33 cellular contexts compared by ENCODE assay signal in the genomic region with DNA sequence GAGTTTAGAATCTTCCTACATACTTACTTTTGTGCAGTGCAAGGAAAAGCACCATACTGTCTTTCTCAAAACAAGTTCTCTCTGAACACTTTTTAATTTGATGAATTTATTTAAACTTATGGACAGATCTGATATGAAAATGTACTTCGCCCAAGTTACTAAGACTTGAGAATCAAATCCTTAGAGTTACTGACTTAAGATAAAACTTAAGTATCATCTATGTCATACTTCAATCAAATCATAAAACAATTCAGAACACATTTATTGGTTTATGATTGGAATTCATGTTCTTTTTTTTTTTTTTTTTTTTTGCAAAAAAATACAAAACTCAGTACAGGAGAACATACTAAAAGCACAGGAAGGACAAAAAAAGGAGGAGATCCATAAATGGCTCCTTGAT.
"Had no signal": no experiment of that assay in that cellular context is flagged by ENCODE, and none has a peak within 500 bp of the region (broad histone marks: within the 10 kb centered on the region; RNA-seq: fewer than 3 reads in every experiment).

No MANE protein-coding gene starts in this region.

- H3K27ac ChIP-seq: adrenal gland, body of pancreas, brain microvascular endothelial cell, breast epithelium had no signal

- H3K36me3 ChIP-seq: adrenal gland, brain microvascular endothelial cell, breast epithelium had no signal

- H3K4me1 ChIP-seq: adrenal gland, body of pancreas, breast epithelium had no signal

- ATAC-seq: activated CD8-positive, alpha-beta T cell treated with anti-CD3 and anti-CD28 coated beads for 36 hours; activated naive CD4-positive, alpha-beta T cell treated with anti-CD3 and anti-CD28 coated beads, Interleukin-2, amount 50 U/mL, for 72 hours; activated T-cell treated with anti-CD3 and anti-CD28 coated beads, Interleukin-2, amount 50 U/mL, for 4 hours; activated T-cell treated with anti-CD3 and anti-CD28 coated beads, Interleukin-2, amount 50 U/mL, for 72 hours; activated T-helper 17 cell treated with anti-CD3 and anti-CD28 coated beads, Interleukin-2, amount 50 U/mL, for 72 hours; body of pancreas had no signal

- FAIRE-seq: astrocyte, TTC549 had no signal

- H3K4me3 ChIP-seq: adrenal gland, body of pancreas, breast epithelium had no signal

- H3K27me3 ChIP-seq: adrenal gland, body of pancreas, brain microvascular endothelial cell, breast epithelium had no signal

- H3K9me3 ChIP-seq: adrenal gland, body of pancreas, breast epithelium had no signal

- DNase-seq: activated B cell treated with CpG ODN at 0.5 μM for 24 hours; activated CD4-positive, alpha-beta memory T cell treated with anti-CD3 and anti-CD28 coated beads for 36 hours; activated CD4-positive, alpha-beta T cell treated with anti-CD3 and anti-CD28 coated beads for 4 hours; activated CD4-positive, alpha-beta T cell treated with anti-CD3 and anti-CD28 coated beads, Interleukin-2, amount 10 ng/mL, durations not matched to agents 24 days and 14 days; activated CD4-positive, alpha-beta T cell treated with anti-CD3 and anti-CD28 coated beads, Interleukin-2, amount 50 U/mL, for 1 hour; activated CD4-positive, alpha-beta T cell treated with anti-CD3 and anti-CD28 coated beads, Interleukin-2, amount 50 U/mL, for 4 hours; activated CD4-positive, CD25-positive, alpha-beta regulatory T cell treated with anti-CD3 and anti-CD28 coated beads, Interleukin-2, amount 50 U/mL, for 72 hours; activated CD8-positive, alpha-beta memory T cell treated with anti-CD3 and anti-CD28 coated beads, Interleukin-2, amount 50 U/mL, for 4 hours; activated CD8-positive, alpha-beta T cell treated with anti-CD3 and anti-CD28 coated beads for 36 hours; activated effector memory CD4-positive, alpha-beta T cell treated with anti-CD3 and anti-CD28 coated beads, Interleukin-2, amount 50 U/mL, for 16 hours; activated gamma-delta T cell treated with Interleukin-2 at 50 U/mL for 16 hours; activated naive CD4-positive, alpha-beta T cell; activated naive CD4-positive, alpha-beta T cell treated with anti-CD3 and anti-CD28 coated beads for 36 hours; activated naive CD4-positive, alpha-beta T cell treated with anti-CD3 and anti-CD28 coated beads, Interleukin-2, amount 50 U/mL, for 16 hours; activated naive CD8-positive, alpha-beta T cell treated with anti-CD3 and anti-CD28 coated beads for 36 hours; activated T-cell treated with anti-CD3 and anti-CD28 coated beads for 4 hours; activated T-cell treated with anti-CD3 and anti-CD28 coated beads, Interleukin-2, amount 50 U/mL, for 1 hour; activated T-cell treated with anti-CD3 and anti-CD28 coated beads, Interleukin-2, amount 50 U/mL, for 4 hours; activated T-cell treated with anti-CD3 and anti-CD28 coated beads, Interleukin-2, amount 50 U/mL, for 72 hours; adrenal gland; amniotic stem cell; aorta; body of pancreas; brain microvascular endothelial cell; central memory CD4-positive, alpha-beta T cell; T-helper 1 cell; T-helper 2 cell; T-helper 9 cell had no signal
